ENCODE assay signal across 5 cellular contexts in the genomic region with DNA sequence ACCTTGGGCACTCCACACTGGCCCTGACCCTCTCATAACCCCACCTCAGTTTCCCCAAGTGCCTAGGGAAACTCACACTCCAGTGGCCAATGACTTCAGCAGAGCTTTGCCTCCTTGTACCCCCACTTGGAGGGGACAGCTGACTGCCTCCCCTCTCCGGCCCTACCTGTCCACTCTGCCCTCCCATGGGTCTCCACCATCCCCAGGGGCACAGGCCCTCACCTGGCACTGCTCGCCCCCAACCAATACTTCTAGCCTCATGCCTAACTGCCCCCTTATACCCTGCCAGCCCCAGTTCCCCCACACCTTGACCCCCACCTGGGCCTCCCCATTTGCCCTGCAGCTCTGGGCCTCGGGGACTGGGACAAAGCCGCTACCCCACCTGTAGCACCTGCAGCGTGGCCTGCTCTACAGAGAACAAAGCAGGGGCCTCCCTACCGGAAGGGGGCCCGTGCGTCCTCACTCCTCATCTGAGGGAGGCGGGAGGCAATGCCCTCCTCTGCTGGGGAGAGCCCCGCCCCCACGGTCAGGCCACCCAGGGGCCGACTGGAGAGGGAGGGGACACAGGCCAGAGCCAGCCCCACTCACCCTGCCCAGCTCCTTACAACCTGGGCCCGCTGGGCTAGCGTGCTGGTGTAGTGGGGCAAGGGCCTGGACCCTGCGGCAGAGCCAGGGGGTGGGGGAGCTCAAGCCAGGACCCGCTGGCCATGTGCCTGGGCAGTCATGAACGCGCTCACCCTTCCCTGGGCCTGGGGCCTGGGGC. TPM values are rescaled to one million over a fixed set of nuclear protein-coding genes. Genes with fewer than 3 reads are reported as not detected.
DNase-seq lines count a peak whose midpoint lies in the region; ATAC-seq, FAIRE-seq and TF ChIP-seq lines count a peak whose summit lies in the region.

No MANE protein-coding gene starts in this region.

- intact Hi-C loops in kidney (cut with DNase I), result no loop called here

- peak overlapping the region; percentile 89 to 91 for H3K27ac ChIP-seq in kidney (ENCODE audit: low read depth in 2 of 2, low read length in 2 of 2)

- TF ChIP-seq CTCF in kidney (IDR thresholded peaks at IDR 0.05; ENCODE audit: borderline replicate concordance, extremely low read depth, insufficient read depth) (no peak), type B pancreatic cell (conservative IDR thresholded peaks at IDR 0.05) (no peak)

- H3K9ac ChIP-seq in kidney (ENCODE audit: low read length in 2 of 2), result peak overlapping the region; percentile 41 to 55

- FAIRE-seq in kidney (lab: Jason Lieb, UNC), result no peak

- peak overlapping the region; percentile 63 for H3K27ac Mint-ChIP-seq in type B pancreatic cell

- ATAC-seq in GM18868 (IDR thresholded peaks at IDR 0.05; ENCODE audit: unreplicated experiment), result no peak

- H3K36me3 Mint-ChIP-seq in type B pancreatic cell, result no peaks in the 10 kb centered on the region

- no peaks in the 10 kb centered on the region for H3K27me3 Mint-ChIP-seq in type B pancreatic cell

- DNase-seq in SHP77 (lab: John Stamatoyannopoulos, UW) (peak; percentile 73 to 91), kidney (peak; percentile 83), type B pancreatic cell (ENCODE audit: extremely low spot score, unreplicated experiment) (no peak), KG1 (lab: John Stamatoyannopoulos, UW) (no peak)

- H3K9me3 ChIP-seq in kidney (ENCODE audit: control insufficient read depth in 1 of 2, low read length in 2 of 2), result no peaks in the 10 kb centered on the region

- H3K4me1 Mint-ChIP-seq in type B pancreatic cell (ENCODE audit: unreplicated experiment), result no peaks in the 10 kb centered on the region

- H3K4me3 ChIP-seq in kidney (ENCODE audit: low read length in 2 of 2), result no peak overlapping the region

- H3K9me3 Mint-ChIP-seq in type B pancreatic cell, result no peaks in the 10 kb centered on the region

- H3K4me3 Mint-ChIP-seq in type B pancreatic cell, result peak overlapping the region; percentile 44

- peaks cover 44 to 77% of the 10 kb centered on the region in 2 donors for H3K4me1 ChIP-seq in kidney (ENCODE audit: control insufficient read depth in 1 of 2, insufficient read depth in 1 of 2, low read depth in 1 of 2, low read length in 2 of 2)

- no peaks in the 10 kb centered on the region for H3K36me3 ChIP-seq in kidney (ENCODE audit: control insufficient read depth in 1 of 2, insufficient read depth in 2 of 2, low read length in 2 of 2)

RNA-seq across cellular contexts. Expression of gene LAMA5, which starts 8.2 kb away (rescaled TPM):
- 342 TPM for total RNA-seq in kidney
- polyA plus RNA-seq in kidney (ENCODE audit: insufficient read depth, low read depth, low replicate concordance), result 94.0 TPM
- total RNA-seq in type B pancreatic cell (ENCODE audit: low replicate concordance), result 246 and 611 TPM in 2 replicates

RNA-seq across cellular contexts. Expression of gene RPS21, which starts 28.0 kb away (rescaled TPM):
- 1,221 TPM for total RNA-seq in kidney
- 2,336 TPM for polyA plus RNA-seq in kidney (ENCODE audit: insufficient read depth, low read depth, low replicate concordance)
- 1,432 and 1,737 TPM in 2 replicates for total RNA-seq in type B pancreatic cell (ENCODE audit: low replicate concordance)

RNA-seq across cellular contexts. Expression of gene CABLES2, which starts 48.2 kb away (rescaled TPM):
- total RNA-seq in kidney, result 4.5 TPM
- polyA plus RNA-seq in kidney (ENCODE audit: insufficient read depth, low read depth, low replicate concordance), result 2.0 TPM
- total RNA-seq in type B pancreatic cell (ENCODE audit: low replicate concordance), result 11.7 and 18.4 TPM in 2 replicates

RNA-seq across cellular contexts. Expression of gene ADRM1, which starts 56.1 kb away (rescaled TPM):
- total RNA-seq in kidney (64.4 TPM), type B pancreatic cell (ENCODE audit: low replicate concordance) (67.2 and 71.5 TPM in 2 replicates)
- polyA plus RNA-seq in kidney (ENCODE audit: insufficient read depth, low read depth, low replicate concordance), result 79.4 TPM

Comparison
In these comparisons a context has a peak if more than half of its experiments do, and no peak if none do; other contexts are left out.
1. DNase-seq: peak in SHP77 (2 of 2) and kidney (single experiment); none in type B pancreatic cell (single experiment) and KG1 (single experiment).